ENCODE assay signal across 1 cellular context in the genomic region with DNA sequence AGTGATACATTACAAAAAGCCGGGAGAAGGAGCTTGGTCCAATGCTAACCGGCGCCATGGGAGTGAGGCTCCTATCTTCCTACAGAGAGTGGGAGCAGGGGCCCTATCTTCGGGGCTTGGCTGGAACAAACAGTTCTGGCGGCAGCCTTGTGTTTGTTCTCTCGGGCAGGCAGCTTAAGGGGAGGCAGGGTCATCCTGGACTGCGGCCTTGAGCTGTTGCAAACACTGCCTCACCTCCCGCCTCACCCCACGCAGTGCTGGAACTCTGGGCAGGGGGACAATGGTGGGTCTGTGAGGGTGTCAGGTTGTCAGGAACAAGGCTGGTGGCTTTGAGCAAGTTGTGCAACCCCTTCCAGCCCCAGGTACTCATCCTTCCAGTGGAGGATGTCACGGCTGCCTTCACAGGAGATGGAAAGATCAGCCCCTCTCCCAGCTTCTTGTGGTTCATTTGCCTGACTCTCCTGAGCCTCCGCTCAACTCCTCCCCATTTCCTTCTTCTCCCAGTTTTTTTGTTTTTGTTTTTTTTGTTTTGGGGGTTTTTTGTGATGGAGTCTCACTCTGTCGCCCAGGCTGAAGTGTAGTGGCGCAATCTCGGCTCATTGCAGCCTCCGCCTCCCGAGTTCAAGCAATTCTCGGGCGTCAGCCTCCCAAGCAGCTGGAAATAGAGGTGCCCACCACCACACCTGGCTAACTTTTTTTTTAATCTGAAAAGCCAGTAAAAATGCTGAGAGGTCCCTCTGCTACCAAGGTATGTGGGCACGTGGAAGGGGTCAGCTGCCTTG.
TF ChIP-seq lines count a peak whose summit lies in the region.

No MANE protein-coding gene starts in this region.

TF ChIP-seq in HepG2, 621 proteins besides CTCF, POLR2A, EP300 and RAD21 (continued from another document and continues in another):
- TF ChIP-seq, protein P1, sequence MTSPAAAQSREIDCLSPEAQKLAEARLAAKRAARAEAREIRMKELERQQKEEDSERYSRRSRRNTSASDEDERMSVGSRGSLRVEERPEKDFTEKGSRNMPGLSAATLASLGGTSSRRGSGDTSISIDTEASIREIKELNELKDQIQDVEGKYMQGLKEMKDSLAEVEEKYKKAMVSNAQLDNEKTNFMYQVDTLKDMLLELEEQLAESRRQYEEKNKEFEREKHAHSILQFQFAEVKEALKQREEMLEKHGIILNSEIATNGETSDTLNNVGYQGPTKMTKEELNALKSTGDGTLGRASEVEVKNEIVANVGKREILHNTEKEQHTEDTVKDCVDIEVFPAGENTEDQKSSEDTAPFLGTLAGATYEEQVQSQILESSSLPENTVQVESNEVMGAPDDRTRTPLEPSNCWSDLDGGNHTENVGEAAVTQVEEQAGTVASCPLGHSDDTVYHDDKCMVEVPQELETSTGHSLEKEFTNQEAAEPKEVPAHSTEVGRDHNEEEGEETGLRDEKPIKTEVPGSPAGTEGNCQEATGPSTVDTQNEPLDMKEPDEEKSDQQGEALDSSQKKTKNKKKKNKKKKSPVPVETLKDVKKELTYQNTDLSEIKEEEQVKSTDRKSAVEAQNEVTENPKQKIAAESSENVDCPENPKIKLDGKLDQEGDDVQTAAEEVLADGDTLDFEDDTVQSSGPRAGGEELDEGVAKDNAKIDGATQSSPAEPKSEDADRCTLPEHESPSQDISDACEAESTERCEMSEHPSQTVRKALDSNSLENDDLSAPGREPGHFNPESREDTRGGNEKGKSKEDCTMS (CRISPR knock-in tag; conservative IDR thresholded peaks at IDR 0.05) = no peak
- TF ChIP-seq TBP (CRISPR knock-in tag; IDR thresholded peaks at IDR 0.05) = no peak
- no peak for TF ChIP-seq ZNF777 (CRISPR knock-in tag; IDR thresholded peaks at IDR 0.05)
- peak; percentile 95 for TF ChIP-seq POGZ (CRISPR knock-in tag; IDR thresholded peaks at IDR 0.05)
- TF ChIP-seq ZNF776 (CRISPR knock-in tag; IDR thresholded peaks at IDR 0.05) = 0 out of 2 replicates have a peak, but pooled peaks have one; percentile 40
- peak; percentile 83 for TF ChIP-seq TCF7 (IDR thresholded peaks at IDR 0.05; ENCODE audit: low read depth)
- TF ChIP-seq NRL (CRISPR knock-in tag; IDR thresholded peaks at IDR 0.05; ENCODE audit: borderline replicate concordance) = peak; percentile 68
- no peak for TF ChIP-seq ZNF652 (CRISPR knock-in tag; IDR thresholded peaks at IDR 0.05; ENCODE audit: borderline replicate concordance, low read depth)
- no peak for TF ChIP-seq ELF4 (CRISPR knock-in tag; IDR thresholded peaks at IDR 0.05; ENCODE audit: borderline replicate concordance)
- TF ChIP-seq, protein P2, sequence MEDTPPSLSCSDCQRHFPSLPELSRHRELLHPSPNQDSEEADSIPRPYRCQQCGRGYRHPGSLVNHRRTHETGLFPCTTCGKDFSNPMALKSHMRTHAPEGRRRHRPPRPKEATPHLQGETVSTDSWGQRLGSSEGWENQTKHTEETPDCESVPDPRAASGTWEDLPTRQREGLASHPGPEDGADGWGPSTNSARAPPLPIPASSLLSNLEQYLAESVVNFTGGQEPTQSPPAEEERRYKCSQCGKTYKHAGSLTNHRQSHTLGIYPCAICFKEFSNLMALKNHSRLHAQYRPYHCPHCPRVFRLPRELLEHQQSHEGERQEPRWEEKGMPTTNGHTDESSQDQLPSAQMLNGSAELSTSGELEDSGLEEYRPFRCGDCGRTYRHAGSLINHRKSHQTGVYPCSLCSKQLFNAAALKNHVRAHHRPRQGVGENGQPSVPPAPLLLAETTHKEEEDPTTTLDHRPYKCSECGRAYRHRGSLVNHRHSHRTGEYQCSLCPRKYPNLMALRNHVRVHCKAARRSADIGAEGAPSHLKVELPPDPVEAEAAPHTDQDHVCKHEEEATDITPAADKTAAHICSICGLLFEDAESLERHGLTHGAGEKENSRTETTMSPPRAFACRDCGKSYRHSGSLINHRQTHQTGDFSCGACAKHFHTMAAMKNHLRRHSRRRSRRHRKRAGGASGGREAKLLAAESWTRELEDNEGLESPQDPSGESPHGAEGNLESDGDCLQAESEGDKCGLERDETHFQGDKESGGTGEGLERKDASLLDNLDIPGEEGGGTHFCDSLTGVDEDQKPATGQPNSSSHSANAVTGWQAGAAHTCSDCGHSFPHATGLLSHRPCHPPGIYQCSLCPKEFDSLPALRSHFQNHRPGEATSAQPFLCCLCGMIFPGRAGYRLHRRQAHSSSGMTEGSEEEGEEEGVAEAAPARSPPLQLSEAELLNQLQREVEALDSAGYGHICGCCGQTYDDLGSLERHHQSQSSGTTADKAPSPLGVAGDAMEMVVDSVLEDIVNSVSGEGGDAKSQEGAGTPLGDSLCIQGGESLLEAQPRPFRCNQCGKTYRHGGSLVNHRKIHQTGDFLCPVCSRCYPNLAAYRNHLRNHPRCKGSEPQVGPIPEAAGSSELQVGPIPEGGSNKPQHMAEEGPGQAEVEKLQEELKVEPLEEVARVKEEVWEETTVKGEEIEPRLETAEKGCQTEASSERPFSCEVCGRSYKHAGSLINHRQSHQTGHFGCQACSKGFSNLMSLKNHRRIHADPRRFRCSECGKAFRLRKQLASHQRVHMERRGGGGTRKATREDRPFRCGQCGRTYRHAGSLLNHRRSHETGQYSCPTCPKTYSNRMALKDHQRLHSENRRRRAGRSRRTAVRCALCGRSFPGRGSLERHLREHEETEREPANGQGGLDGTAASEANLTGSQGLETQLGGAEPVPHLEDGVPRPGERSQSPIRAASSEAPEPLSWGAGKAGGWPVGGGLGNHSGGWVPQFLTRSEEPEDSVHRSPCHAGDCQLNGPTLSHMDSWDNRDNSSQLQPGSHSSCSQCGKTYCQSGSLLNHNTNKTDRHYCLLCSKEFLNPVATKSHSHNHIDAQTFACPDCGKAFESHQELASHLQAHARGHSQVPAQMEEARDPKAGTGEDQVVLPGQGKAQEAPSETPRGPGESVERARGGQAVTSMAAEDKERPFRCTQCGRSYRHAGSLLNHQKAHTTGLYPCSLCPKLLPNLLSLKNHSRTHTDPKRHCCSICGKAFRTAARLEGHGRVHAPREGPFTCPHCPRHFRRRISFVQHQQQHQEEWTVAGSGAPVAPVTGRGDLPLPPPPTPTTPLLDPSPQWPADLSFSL (CRISPR knock-in tag; IDR thresholded peaks at IDR 0.05) = peak; percentile 74; the same call in 1 of the 2 replicates
- TF ChIP-seq, protein P3, sequence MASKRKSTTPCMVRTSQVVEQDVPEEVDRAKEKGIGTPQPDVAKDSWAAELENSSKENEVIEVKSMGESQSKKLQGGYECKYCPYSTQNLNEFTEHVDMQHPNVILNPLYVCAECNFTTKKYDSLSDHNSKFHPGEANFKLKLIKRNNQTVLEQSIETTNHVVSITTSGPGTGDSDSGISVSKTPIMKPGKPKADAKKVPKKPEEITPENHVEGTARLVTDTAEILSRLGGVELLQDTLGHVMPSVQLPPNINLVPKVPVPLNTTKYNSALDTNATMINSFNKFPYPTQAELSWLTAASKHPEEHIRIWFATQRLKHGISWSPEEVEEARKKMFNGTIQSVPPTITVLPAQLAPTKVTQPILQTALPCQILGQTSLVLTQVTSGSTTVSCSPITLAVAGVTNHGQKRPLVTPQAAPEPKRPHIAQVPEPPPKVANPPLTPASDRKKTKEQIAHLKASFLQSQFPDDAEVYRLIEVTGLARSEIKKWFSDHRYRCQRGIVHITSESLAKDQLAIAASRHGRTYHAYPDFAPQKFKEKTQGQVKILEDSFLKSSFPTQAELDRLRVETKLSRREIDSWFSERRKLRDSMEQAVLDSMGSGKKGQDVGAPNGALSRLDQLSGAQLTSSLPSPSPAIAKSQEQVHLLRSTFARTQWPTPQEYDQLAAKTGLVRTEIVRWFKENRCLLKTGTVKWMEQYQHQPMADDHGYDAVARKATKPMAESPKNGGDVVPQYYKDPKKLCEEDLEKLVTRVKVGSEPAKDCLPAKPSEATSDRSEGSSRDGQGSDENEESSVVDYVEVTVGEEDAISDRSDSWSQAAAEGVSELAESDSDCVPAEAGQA (IDR thresholded peaks at IDR 0.05; ENCODE audit: low read depth) = 0 out of 2 replicates have a peak, but pooled peaks have one; percentile 15
- TF ChIP-seq, protein P3 (CRISPR knock-in tag; IDR thresholded peaks at IDR 0.05; ENCODE audit: borderline replicate concordance) = no peak
- TF ChIP-seq, protein P4, sequence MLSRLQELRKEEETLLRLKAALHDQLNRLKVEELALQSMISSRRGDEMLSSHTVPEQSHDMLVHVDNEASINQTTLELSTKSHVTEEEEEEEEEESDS (CRISPR knock-in tag; IDR thresholded peaks at IDR 0.05; ENCODE audit: borderline replicate concordance) = 0 out of 2 replicates have a peak, but pooled peaks have one; percentile 84
- TF ChIP-seq NFIC (IDR thresholded peaks at IDR 0.05; ENCODE audit: low read length) = no peak; the same call in 1 of the 2 replicates
- no peak for TF ChIP-seq HNRNPK (IDR thresholded peaks at IDR 0.05; ENCODE audit: low read depth, low read length, poor library complexity, severe bottlenecking)
- no peak for TF ChIP-seq CENPT (CRISPR knock-in tag; IDR thresholded peaks at IDR 0.05; ENCODE audit: low read depth)
- TF ChIP-seq FOXK2 (IDR thresholded peaks at IDR 0.05) = no peak
- TF ChIP-seq, protein P5, sequence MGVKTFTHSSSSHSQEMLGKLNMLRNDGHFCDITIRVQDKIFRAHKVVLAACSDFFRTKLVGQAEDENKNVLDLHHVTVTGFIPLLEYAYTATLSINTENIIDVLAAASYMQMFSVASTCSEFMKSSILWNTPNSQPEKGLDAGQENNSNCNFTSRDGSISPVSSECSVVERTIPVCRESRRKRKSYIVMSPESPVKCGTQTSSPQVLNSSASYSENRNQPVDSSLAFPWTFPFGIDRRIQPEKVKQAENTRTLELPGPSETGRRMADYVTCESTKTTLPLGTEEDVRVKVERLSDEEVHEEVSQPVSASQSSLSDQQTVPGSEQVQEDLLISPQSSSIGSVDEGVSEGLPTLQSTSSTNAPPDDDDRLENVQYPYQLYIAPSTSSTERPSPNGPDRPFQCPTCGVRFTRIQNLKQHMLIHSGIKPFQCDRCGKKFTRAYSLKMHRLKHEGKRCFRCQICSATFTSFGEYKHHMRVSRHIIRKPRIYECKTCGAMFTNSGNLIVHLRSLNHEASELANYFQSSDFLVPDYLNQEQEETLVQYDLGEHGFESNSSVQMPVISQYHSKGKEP (CRISPR knock-in tag; IDR thresholded peaks at IDR 0.05) = no peak
- no peak for TF ChIP-seq ZNF24 (IDR thresholded peaks at IDR 0.05)
- TF ChIP-seq, protein P6, sequence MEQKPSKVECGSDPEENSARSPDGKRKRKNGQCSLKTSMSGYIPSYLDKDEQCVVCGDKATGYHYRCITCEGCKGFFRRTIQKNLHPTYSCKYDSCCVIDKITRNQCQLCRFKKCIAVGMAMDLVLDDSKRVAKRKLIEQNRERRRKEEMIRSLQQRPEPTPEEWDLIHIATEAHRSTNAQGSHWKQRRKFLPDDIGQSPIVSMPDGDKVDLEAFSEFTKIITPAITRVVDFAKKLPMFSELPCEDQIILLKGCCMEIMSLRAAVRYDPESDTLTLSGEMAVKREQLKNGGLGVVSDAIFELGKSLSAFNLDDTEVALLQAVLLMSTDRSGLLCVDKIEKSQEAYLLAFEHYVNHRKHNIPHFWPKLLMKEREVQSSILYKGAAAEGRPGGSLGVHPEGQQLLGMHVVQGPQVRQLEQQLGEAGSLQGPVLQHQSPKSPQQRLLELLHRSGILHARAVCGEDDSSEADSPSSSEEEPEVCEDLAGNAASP (CRISPR knock-in tag; IDR thresholded peaks at IDR 0.05; ENCODE audit: borderline replicate concordance) = peak; percentile 98
- no peak for TF ChIP-seq ZNF329 (CRISPR knock-in tag; IDR thresholded peaks at IDR 0.05; ENCODE audit: low read depth)
- TF ChIP-seq ZNF670 (CRISPR knock-in tag; IDR thresholded peaks at IDR 0.05; ENCODE audit: borderline replicate concordance) = no peak
- TF ChIP-seq HOXD1 (CRISPR knock-in tag; IDR thresholded peaks at IDR 0.05) = peak; percentile 75; the same call in 1 of the 2 replicates
- peak; percentile 99 for TF ChIP-seq HDAC2 (CRISPR knock-in tag; IDR thresholded peaks at IDR 0.05)
- TF ChIP-seq ZNF484 (CRISPR knock-in tag; IDR thresholded peaks at IDR 0.05; ENCODE audit: borderline replicate concordance, low read depth) = no peak
- TF ChIP-seq NR3C1 (CRISPR knock-in tag; IDR thresholded peaks at IDR 0.05) = no peak
- TF ChIP-seq, protein P7, sequence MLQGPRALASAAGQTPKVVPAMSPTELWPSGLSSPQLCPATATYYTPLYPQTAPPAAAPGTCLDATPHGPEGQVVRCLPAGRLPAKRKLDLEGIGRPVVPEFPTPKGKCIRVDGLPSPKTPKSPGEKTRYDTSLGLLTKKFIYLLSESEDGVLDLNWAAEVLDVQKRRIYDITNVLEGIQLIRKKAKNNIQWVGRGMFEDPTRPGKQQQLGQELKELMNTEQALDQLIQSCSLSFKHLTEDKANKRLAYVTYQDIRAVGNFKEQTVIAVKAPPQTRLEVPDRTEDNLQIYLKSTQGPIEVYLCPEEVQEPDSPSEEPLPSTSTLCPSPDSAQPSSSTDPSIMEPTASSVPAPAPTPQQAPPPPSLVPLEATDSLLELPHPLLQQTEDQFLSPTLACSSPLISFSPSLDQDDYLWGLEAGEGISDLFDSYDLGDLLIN (CRISPR knock-in tag; IDR thresholded peaks at IDR 0.05; ENCODE audit: borderline replicate concordance) = no peak; the same call in 1 of the 2 replicates
- TF ChIP-seq IRF2 (CRISPR knock-in tag; IDR thresholded peaks at IDR 0.05) = peak; percentile 83
- TF ChIP-seq ZNF703 (CRISPR knock-in tag; IDR thresholded peaks at IDR 0.05; ENCODE audit: borderline replicate concordance) = peak; percentile 77; the same call in 1 of the 2 replicates
- no peak for TF ChIP-seq NONO (IDR thresholded peaks at IDR 0.05)
- TF ChIP-seq NONO (CRISPR knock-in tag; conservative IDR thresholded peaks at IDR 0.05) = peak; percentile 97
- TF ChIP-seq, protein P8, sequence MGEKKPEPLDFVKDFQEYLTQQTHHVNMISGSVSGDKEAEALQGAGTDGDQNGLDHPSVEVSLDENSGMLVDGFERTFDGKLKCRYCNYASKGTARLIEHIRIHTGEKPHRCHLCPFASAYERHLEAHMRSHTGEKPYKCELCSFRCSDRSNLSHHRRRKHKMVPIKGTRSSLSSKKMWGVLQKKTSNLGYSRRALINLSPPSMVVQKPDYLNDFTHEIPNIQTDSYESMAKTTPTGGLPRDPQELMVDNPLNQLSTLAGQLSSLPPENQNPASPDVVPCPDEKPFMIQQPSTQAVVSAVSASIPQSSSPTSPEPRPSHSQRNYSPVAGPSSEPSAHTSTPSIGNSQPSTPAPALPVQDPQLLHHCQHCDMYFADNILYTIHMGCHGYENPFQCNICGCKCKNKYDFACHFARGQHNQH (CRISPR knock-in tag; IDR thresholded peaks at IDR 0.05) = peak; percentile 93
